1 cellular context compared by ENCODE assay signal in the genomic region with DNA sequence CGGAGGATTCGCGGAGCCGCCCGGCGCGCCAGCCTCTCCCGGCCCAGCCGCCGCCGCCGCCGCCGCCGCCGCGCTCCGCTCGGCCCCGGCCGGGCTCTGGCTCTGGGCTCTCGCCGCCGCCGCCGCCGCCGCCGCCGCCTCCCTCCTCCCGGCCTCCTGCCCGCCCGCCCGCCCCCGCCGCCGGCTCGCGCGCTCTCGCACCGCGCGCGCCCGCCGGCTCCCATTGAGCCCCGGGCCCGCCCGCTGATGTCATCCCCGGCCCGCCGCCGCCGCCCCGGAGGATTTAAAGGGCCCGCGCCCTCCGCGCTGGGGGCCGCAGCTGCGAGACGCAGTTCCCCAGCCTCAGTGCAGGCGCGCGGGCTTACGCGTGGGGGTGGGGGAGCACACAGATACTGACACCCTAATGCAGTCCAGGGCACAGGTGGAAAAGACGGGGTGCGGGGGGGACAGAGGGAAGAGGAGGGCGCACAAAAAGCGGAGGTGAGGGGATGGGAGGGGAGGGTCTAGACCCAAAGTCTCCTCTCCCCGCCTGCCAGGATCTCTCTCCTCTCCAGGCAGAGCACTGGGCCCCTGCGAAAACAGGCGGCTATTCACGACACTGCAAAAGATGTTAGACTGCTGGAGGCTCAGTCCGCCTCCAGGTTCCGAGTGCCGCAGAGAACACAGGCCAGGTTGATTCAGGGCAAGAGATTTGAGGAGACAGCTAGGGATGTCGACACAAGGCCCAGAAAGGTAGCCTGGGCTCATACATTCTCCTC.
A peak's percentile ranks its signal among the peaks of the same experiment; 100 is the strongest.
TF ChIP-seq lines count a peak whose summit lies in the region.

A gene (minus strand): TSS at position 197 of the 758 bp plus-strand sequence. CDS start 3,276 bp downstream, outside the sequence.

TF ChIP-seq in K562, 482 proteins besides CTCF, POLR2A, EP300 and RAD21 (continued from another document):
- TF ChIP-seq, protein P1, sequence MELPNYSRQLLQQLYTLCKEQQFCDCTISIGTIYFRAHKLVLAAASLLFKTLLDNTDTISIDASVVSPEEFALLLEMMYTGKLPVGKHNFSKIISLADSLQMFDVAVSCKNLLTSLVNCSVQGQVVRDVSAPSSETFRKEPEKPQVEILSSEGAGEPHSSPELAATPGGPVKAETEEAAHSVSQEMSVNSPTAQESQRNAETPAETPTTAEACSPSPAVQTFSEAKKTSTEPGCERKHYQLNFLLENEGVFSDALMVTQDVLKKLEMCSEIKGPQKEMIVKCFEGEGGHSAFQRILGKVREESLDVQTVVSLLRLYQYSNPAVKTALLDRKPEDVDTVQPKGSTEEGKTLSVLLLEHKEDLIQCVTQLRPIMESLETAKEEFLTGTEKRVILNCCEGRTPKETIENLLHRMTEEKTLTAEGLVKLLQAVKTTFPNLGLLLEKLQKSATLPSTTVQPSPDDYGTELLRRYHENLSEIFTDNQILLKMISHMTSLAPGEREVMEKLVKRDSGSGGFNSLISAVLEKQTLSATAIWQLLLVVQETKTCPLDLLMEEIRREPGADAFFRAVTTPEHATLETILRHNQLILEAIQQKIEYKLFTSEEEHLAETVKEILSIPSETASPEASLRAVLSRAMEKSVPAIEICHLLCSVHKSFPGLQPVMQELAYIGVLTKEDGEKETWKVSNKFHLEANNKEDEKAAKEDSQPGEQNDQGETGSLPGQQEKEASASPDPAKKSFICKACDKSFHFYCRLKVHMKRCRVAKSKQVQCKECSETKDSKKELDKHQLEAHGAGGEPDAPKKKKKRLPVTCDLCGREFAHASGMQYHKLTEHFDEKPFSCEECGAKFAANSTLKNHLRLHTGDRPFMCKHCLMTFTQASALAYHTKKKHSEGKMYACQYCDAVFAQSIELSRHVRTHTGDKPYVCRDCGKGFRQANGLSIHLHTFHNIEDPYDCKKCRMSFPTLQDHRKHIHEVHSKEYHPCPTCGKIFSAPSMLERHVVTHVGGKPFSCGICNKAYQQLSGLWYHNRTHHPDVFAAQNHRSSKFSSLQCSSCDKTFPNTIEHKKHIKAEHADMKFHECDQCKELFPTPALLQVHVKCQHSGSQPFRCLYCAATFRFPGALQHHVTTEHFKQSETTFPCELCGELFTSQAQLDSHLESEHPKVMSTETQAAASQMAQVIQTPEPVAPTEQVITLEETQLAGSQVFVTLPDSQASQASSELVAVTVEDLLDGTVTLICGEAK (IDR thresholded peaks at IDR 0.05), result 0 out of 2 replicates have a peak, but pooled peaks have one; percentile 10
- TF ChIP-seq, protein P1 (CRISPR knock-in tag; IDR thresholded peaks at IDR 0.05), result no peak
- TF ChIP-seq RBFOX2 (IDR thresholded peaks at IDR 0.05; ENCODE audit: low read depth, low read length) (peak; percentile 33; the same call in 1 of the 2 replicates), ATF7 (IDR thresholded peaks at IDR 0.05) (peak; percentile 91), TAF7 (tag; IDR thresholded peaks at IDR 0.05) (peak; percentile 43; the same call in 1 of the 2 replicates), CBX5 (IDR thresholded peaks at IDR 0.05; ENCODE audit: borderline replicate concordance, low read depth) (no peak), YY1 (IDR thresholded peaks at IDR 0.05; ENCODE audit: borderline replicate concordance in 1 of 3, control insufficient read depth in 1 of 3, extremely low read depth in 1 of 3, insufficient read depth in 3 of 3, insufficient read length in 1 of 3, insufficient replicate concordance in 2 of 3, low read depth in 1 of 3, low read length in 2 of 3) (peak in 2 of 3 experiments; percentile 43 to 56), SMAD4 (CRISPR knock-in tag; conservative IDR thresholded peaks at IDR 0.05) (0 out of 2 replicates have a peak, but pooled peaks have one; percentile 7), HDAC1 (IDR thresholded peaks at IDR 0.05) (peak in 1 of 2 experiments; percentile 31; a peak in 1 of 4 replicates), PHF20 (IDR thresholded peaks at IDR 0.05; ENCODE audit: partially characterized antibody) (peak; percentile 33), SP1 (CRISPR knock-in tag; IDR thresholded peaks at IDR 0.05) (peak; percentile 9; the same call in 1 of the 2 replicates), CXXC5 (CRISPR knock-in tag; IDR thresholded peaks at IDR 0.05) (peak; percentile 51)
- TF ChIP-seq, protein P2, sequence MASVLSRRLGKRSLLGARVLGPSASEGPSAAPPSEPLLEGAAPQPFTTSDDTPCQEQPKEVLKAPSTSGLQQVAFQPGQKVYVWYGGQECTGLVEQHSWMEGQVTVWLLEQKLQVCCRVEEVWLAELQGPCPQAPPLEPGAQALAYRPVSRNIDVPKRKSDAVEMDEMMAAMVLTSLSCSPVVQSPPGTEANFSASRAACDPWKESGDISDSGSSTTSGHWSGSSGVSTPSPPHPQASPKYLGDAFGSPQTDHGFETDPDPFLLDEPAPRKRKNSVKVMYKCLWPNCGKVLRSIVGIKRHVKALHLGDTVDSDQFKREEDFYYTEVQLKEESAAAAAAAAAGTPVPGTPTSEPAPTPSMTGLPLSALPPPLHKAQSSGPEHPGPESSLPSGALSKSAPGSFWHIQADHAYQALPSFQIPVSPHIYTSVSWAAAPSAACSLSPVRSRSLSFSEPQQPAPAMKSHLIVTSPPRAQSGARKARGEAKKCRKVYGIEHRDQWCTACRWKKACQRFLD (CRISPR knock-in tag; IDR thresholded peaks at IDR 0.05), result 0 out of 2 replicates have a peak, but pooled peaks have one; percentile 46
- TF ChIP-seq, protein P3, sequence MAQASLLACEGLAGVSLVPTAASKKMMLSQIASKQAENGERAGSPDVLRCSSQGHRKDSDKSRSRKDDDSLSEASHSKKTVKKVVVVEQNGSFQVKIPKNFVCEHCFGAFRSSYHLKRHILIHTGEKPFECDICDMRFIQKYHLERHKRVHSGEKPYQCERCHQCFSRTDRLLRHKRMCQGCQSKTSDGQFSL (CRISPR knock-in tag; IDR thresholded peaks at IDR 0.05), result peak; percentile 63; the same call in 1 of the 2 replicates
- TF ChIP-seq, protein P3 (tag; IDR thresholded peaks at IDR 0.05), result peak in 1 of 2 experiments; percentile 3; a peak in 1 of 4 replicates
- TF ChIP-seq, protein P4, sequence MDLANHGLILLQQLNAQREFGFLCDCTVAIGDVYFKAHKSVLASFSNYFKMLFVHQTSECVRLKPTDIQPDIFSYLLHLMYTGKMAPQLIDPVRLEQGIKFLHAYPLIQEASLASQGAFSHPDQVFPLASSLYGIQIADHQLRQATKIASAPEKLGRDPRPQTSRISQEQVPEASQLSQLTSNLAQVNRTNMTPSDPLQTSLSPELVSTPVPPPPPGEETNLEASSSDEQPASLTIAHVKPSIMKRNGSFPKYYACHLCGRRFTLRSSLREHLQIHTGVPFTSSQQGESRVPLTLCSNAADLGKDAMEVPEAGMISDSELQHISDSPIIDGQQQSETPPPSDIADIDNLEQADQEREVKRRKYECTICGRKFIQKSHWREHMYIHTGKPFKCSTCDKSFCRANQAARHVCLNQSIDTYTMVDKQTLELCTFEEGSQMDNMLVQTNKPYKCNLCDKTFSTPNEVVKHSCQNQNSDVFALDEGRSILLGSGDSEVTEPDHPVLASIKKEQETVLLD (IDR thresholded peaks at IDR 0.05), result 0 out of 2 replicates have a peak, but pooled peaks have one; percentile 64
- TF ChIP-seq, protein P5, sequence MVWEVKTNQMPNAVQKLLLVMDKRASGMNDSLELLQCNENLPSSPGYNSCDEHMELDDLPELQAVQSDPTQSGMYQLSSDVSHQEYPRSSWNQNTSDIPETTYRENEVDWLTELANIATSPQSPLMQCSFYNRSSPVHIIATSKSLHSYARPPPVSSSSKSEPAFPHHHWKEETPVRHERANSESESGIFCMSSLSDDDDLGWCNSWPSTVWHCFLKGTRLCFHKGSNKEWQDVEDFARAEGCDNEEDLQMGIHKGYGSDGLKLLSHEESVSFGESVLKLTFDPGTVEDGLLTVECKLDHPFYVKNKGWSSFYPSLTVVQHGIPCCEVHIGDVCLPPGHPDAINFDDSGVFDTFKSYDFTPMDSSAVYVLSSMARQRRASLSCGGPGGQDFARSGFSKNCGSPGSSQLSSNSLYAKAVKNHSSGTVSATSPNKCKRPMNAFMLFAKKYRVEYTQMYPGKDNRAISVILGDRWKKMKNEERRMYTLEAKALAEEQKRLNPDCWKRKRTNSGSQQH (CRISPR knock-in tag; IDR thresholded peaks at IDR 0.05), result 0 out of 2 replicates have a peak, but pooled peaks have one; percentile 23
- TF ChIP-seq, protein P6, sequence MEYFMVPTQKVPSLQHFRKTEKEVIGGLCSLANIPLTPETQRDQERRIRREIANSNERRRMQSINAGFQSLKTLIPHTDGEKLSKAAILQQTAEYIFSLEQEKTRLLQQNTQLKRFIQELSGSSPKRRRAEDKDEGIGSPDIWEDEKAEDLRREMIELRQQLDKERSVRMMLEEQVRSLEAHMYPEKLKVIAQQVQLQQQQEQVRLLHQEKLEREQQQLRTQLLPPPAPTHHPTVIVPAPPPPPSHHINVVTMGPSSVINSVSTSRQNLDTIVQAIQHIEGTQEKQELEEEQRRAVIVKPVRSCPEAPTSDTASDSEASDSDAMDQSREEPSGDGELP (CRISPR knock-in tag; IDR thresholded peaks at IDR 0.05; ENCODE audit: borderline replicate concordance), result peak; percentile 61; the same call in 1 of the 2 replicates
- TF ChIP-seq, protein P7, sequence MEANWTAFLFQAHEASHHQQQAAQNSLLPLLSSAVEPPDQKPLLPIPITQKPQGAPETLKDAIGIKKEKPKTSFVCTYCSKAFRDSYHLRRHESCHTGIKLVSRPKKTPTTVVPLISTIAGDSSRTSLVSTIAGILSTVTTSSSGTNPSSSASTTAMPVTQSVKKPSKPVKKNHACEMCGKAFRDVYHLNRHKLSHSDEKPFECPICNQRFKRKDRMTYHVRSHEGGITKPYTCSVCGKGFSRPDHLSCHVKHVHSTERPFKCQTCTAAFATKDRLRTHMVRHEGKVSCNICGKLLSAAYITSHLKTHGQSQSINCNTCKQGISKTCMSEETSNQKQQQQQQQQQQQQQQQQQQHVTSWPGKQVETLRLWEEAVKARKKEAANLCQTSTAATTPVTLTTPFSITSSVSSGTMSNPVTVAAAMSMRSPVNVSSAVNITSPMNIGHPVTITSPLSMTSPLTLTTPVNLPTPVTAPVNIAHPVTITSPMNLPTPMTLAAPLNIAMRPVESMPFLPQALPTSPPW (CRISPR knock-in tag; IDR thresholded peaks at IDR 0.05), result peak; percentile 73
